Comparison of ENCODE assay signal across 27 cellular contexts in the genomic region with DNA sequence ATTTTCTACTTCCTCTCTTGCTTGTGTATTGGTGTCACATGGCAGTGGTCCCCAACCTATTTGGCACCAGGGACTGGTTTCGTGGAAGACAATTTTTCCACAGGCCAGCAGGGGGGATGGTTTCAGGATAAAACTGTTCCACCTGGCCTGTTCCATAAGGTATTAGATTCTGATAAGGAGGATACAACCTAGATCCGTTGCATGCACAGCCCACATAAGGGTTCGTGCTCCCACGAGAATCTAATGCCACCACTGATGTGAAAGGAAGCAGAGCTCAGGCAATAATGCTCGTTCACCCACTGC. TPM values are rescaled to one million over a fixed set of nuclear protein-coding genes. Genes with fewer than 3 reads are reported as not detected.
DNase-seq lines count a peak whose midpoint lies in the region; ATAC-seq and TF ChIP-seq lines count a peak whose summit lies in the region.
"Had no signal": no experiment of that assay in that cellular context is flagged by ENCODE, and none has a peak within 500 bp of the region (broad histone marks: within the 10 kb centered on the region; RNA-seq: fewer than 3 reads in every experiment).

No MANE protein-coding gene starts in this region.

- H3K4me3 ChIP-seq in retinal pigment epithelial cell (ENCODE audit: low read length) = no peak overlapping the region
- H3K4me3 ChIP-seq: hepatocyte, left lung, ovary had no signal

- POLR2A ChIA-PET in activated naive CD8-positive, alpha-beta T cell treated with anti-CD3 and anti-CD28 coated beads, Interleukin-2, amount 10 ng/mL, durations not matched to agents 7 days and 5 days (lab: Charles Lee) = interaction anchor here (0.9 to 1.1 kb wide), 2 partner anchors 182 to 183 kb away, joined by 3 read pairs; a partner anchor contains a TSS

- TF ChIP-seq CTCF in retinal pigment epithelial cell (conservative IDR thresholded peaks at IDR 0.05; ENCODE audit: low read depth, low read length) = peak; percentile 17

- ATAC-seq in activated naive CD8-positive, alpha-beta T cell treated with anti-CD3 and anti-CD28 coated beads, Interleukin-2, amount 10 ng/mL, durations not matched to agents 7 days and 5 days (ENCODE audit: low read depth) = no peak
- no peak for ATAC-seq in activated naive CD8-positive, alpha-beta T cell treated with anti-CD3 and anti-CD28 coated beads, Interleukin-2, amount 50 U/mL, for 24 hours
- ATAC-seq: right cardiac atrium; Right ventricle myocardium inferior; stimulated activated naive CD8-positive, alpha-beta T cell treated with anti-CD3 and anti-CD28 coated beads, Interleukin-15, Interleukin-2, amounts not matched to agents 100 U/mL and 50 U/mL, for 24 hours had no signal

- peaks cover 8% of the 10 kb centered on the region for H3K4me1 Mint-ChIP-seq in activated naive CD8-positive, alpha-beta T cell treated with anti-CD3 and anti-CD28 coated beads, Interleukin-2, amount 10 ng/mL, durations not matched to agents 7 days and 5 days
- H3K4me1 Mint-ChIP-seq in activated naive CD8-positive, alpha-beta T cell treated with anti-CD3 and anti-CD28 coated beads, Interleukin-2, amount 50 U/mL, for 24 hours = peaks cover 6% of the 10 kb centered on the region
- H3K4me1 Mint-ChIP-seq: activated B cell treated with CpG ODN at 0.5 μM for 24 hours, immature natural killer cell, mesothelial cell of epicardium had no signal

- in situ Hi-C loops in KBM-7 (cut with MboI; ENCODE audit: low pct_unique_long_range_greater_than_20kb, low sequenced_read_pairs) = no loop called here

- no peaks in the 10 kb centered on the region for H3K9me3 Mint-ChIP-seq in activated naive CD8-positive, alpha-beta T cell treated with anti-CD3 and anti-CD28 coated beads, Interleukin-2, amount 10 ng/mL, durations not matched to agents 7 days and 5 days
- H3K9me3 Mint-ChIP-seq in activated naive CD8-positive, alpha-beta T cell treated with anti-CD3 and anti-CD28 coated beads, Interleukin-2, amount 50 U/mL, for 24 hours = no peaks in the 10 kb centered on the region
- H3K9me3 Mint-ChIP-seq: activated B cell treated with CpG ODN at 0.5 μM for 24 hours; activated T-helper 17 cell treated with anti-CD3 and anti-CD28 coated beads, Interleukin-2, amount 50 U/mL, for 72 hours; CD4-positive, CD25-positive, alpha-beta regulatory T cell; immature natural killer cell; mesothelial cell of epicardium; naive thymus-derived CD4-positive, alpha-beta T cell had no signal

- DNase-seq in activated naive CD8-positive, alpha-beta T cell treated with anti-CD3 and anti-CD28 coated beads, Interleukin-2, amount 10 ng/mL, durations not matched to agents 7 days and 5 days = no peak
- DNase-seq in activated naive CD8-positive, alpha-beta T cell treated with anti-CD3 and anti-CD28 coated beads, Interleukin-2, amount 50 U/mL, for 24 hours = no peak
- DNase-seq in KBM-7 (peak; percentile 18), cerebellar cortex (ENCODE audit: low spot score) (peak; percentile 23), retinal pigment epithelial cell (ENCODE audit: low read depth) (no peak), NCI-H2107 treated with DMSO at 0.1 percent for 48 hours (lab: John Stamatoyannopoulos, UW; ENCODE audit: unreplicated experiment) (no peak), NOMO-1 (lab: John Stamatoyannopoulos, UW; ENCODE audit: unreplicated experiment in 2 of 2) (no peak), foreskin melanocyte (no peak)
- DNase-seq: activated B cell treated with CpG ODN at 0.5 μM for 24 hours; activated CD4-positive, alpha-beta T cell treated with anti-CD3 and anti-CD28 coated beads, Interleukin-2, amount 50 U/mL, for 4 hours; activated CD8-positive, alpha-beta memory T cell treated with anti-CD3 and anti-CD28 coated beads, Interleukin-2, amount 50 U/mL, for 48 hours; effector CD4-positive, alpha-beta T cell; KG1; left lung; NCI-H524 treated with DMSO at 0.1 percent for 48 hours; ovary; right cardiac atrium; stimulated activated naive CD8-positive, alpha-beta T cell treated with anti-CD3 and anti-CD28 coated beads, Interleukin-15, Interleukin-2, amounts not matched to agents 100 U/mL and 50 U/mL, for 24 hours; T-helper 9 cell had no signal

- no peak overlapping the region for H3K4me3 Mint-ChIP-seq in activated naive CD8-positive, alpha-beta T cell treated with anti-CD3 and anti-CD28 coated beads, Interleukin-2, amount 10 ng/mL, durations not matched to agents 7 days and 5 days
- H3K4me3 Mint-ChIP-seq in activated naive CD8-positive, alpha-beta T cell treated with anti-CD3 and anti-CD28 coated beads, Interleukin-2, amount 50 U/mL, for 24 hours = no peak overlapping the region
- H3K4me3 Mint-ChIP-seq: activated B cell treated with CpG ODN at 0.5 μM for 24 hours; activated naive CD8-positive, alpha-beta T cell; activated T-helper 17 cell treated with anti-CD3 and anti-CD28 coated beads, Interleukin-2, amount 50 U/mL, for 72 hours; CD4-positive, CD25-positive, alpha-beta regulatory T cell; immature natural killer cell; mesothelial cell of epicardium; naive thymus-derived CD4-positive, alpha-beta T cell had no signal

- no peaks in the 10 kb centered on the region for H3K27me3 Mint-ChIP-seq in activated naive CD8-positive, alpha-beta T cell treated with anti-CD3 and anti-CD28 coated beads, Interleukin-2, amount 10 ng/mL, durations not matched to agents 7 days and 5 days
- no peaks in the 10 kb centered on the region for H3K27me3 Mint-ChIP-seq in activated naive CD8-positive, alpha-beta T cell treated with anti-CD3 and anti-CD28 coated beads, Interleukin-2, amount 50 U/mL, for 24 hours
- H3K27me3 Mint-ChIP-seq: activated B cell treated with CpG ODN at 0.5 μM for 24 hours; activated naive CD8-positive, alpha-beta T cell; activated T-helper 17 cell treated with anti-CD3 and anti-CD28 coated beads, Interleukin-2, amount 50 U/mL, for 72 hours; CD4-positive, CD25-positive, alpha-beta regulatory T cell; naive thymus-derived CD4-positive, alpha-beta T cell had no signal

- peaks cover 24% of the 10 kb centered on the region for H3K36me3 Mint-ChIP-seq in activated naive CD8-positive, alpha-beta T cell treated with anti-CD3 and anti-CD28 coated beads, Interleukin-2, amount 10 ng/mL, durations not matched to agents 7 days and 5 days
- peaks cover 57% of the 10 kb centered on the region for H3K36me3 Mint-ChIP-seq in activated naive CD8-positive, alpha-beta T cell treated with anti-CD3 and anti-CD28 coated beads, Interleukin-2, amount 50 U/mL, for 24 hours (ENCODE audit: low read depth)

- peak overlapping the region; percentile 56 for H3K27ac Mint-ChIP-seq in activated naive CD8-positive, alpha-beta T cell treated with anti-CD3 and anti-CD28 coated beads, Interleukin-2, amount 10 ng/mL, durations not matched to agents 7 days and 5 days
- H3K27ac Mint-ChIP-seq in activated naive CD8-positive, alpha-beta T cell treated with anti-CD3 and anti-CD28 coated beads, Interleukin-2, amount 50 U/mL, for 24 hours = no peak overlapping the region
- H3K27ac Mint-ChIP-seq: activated B cell treated with CpG ODN at 0.5 μM for 24 hours, mesothelial cell of epicardium had no signal

RNA-seq across cellular contexts. Expression of a gene that starts 38.3 kb away (rescaled TPM):
- total RNA-seq in activated naive CD8-positive, alpha-beta T cell treated with anti-CD3 and anti-CD28 coated beads, Interleukin-2, amount 10 ng/mL, durations not matched to agents 7 days and 5 days = 100 to 1,000 TPM; 118 to 122 TPM

RNA-seq across cellular contexts. Expression of a gene that starts 47.8 kb away (rescaled TPM):
- total RNA-seq in activated naive CD8-positive, alpha-beta T cell treated with anti-CD3 and anti-CD28 coated beads, Interleukin-2, amount 10 ng/mL, durations not matched to agents 7 days and 5 days = 1 to 10 TPM; 4.0 to 4.7 TPM

RNA-seq across cellular contexts. Expression of a gene that starts 54.1 kb away (rescaled TPM):
- 1 to 10 TPM; 6.2 to 6.9 TPM for total RNA-seq in activated naive CD8-positive, alpha-beta T cell treated with anti-CD3 and anti-CD28 coated beads, Interleukin-2, amount 10 ng/mL, durations not matched to agents 7 days and 5 days
- total RNA-seq: activated B cell treated with CpG ODN at 0.5 μM for 24 hours had no signal

Comparison
In these comparisons a context has a peak if more than half of its experiments do, and no peak if none do; other contexts are left out.
1. DNase-seq: peak in KBM-7 (single experiment) and cerebellar cortex (single experiment); none in activated naive CD8-positive, alpha-beta T cell treated with anti-CD3 and anti-CD28 coated beads, Interleukin-2, amount 10 ng/mL, durations not matched to agents 7 days and 5 days (single experiment), activated naive CD8-positive, alpha-beta T cell treated with anti-CD3 and anti-CD28 coated beads, Interleukin-2, amount 50 U/mL, for 24 hours (single experiment), retinal pigment epithelial cell (single experiment), NCI-H2107 treated with DMSO at 0.1 percent for 48 hours (single experiment), NOMO-1 (0 of 2) and foreskin melanocyte (single experiment).